In the genomic region with DNA sequence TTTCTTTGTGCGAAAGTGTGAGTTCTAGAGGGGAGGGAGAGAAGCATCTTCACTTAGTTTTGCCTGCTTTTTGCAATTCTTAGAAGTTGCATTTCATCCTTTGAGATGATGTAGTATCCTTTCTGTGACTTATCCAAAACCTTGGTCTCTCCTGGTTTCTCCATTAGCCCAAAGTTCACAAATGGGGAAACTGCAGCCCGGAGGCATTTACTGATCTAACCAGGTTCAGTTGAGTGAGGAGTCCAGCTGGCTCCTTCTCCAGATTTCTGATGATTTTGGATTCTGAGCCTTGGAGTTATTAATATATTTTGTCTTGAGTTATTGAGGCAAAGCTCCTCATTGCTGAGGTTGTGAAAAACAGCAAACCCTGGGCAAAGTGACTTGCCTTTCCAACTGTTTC, we compare ENCODE assay signal across 9 cellular contexts. TPM values are rescaled to one million over a fixed set of nuclear protein-coding genes. Genes with fewer than 3 reads are reported as not detected.
DNase-seq lines count a peak whose midpoint lies in the region; ATAC-seq and TF ChIP-seq lines count a peak whose summit lies in the region.
"Had no signal": no experiment of that assay in that cellular context is flagged by ENCODE, and none has a peak within 500 bp of the region (broad histone marks: within the 10 kb centered on the region; RNA-seq: fewer than 3 reads in every experiment).

No MANE protein-coding gene starts in this region.

- no peaks in the 10 kb centered on the region for H3K27me3 ChIP-seq in CD4-positive, alpha-beta memory T cell (ENCODE audit: insufficient read depth, low read length)

- H3K4me1 Mint-ChIP-seq in CD4-positive, alpha-beta memory T cell: peaks cover 18 to 44% (median 34%) of the 10 kb centered on the region in 4 donors
- peaks cover 76% of the 10 kb centered on the region for H3K4me1 Mint-ChIP-seq in osteocyte (ENCODE audit: unreplicated experiment)

- H3K36me3 ChIP-seq in CD4-positive, alpha-beta memory T cell (ENCODE audit: insufficient read depth, low read length): no peaks in the 10 kb centered on the region
- H3K36me3 ChIP-seq in KOPT-K1 (ENCODE audit: insufficient read depth, low read length): peaks cover 33% of the 10 kb centered on the region

- no peak overlapping the region for H3K27ac ChIP-seq in CD4-positive, alpha-beta memory T cell (ENCODE audit: low read depth, low read length)
- H3K27ac ChIP-seq in KOPT-K1 (ENCODE audit: low read depth, low read length, poor library complexity, severe bottlenecking): peak overlapping the region; percentile 76

- DNase-seq in CD4-positive, alpha-beta memory T cell: no peak
- DNase-seq in cerebellar cortex (ENCODE audit: low spot score) (peak; percentile 26), osteocyte (ENCODE audit: extremely low spot score, unreplicated experiment) (no peak), mucosa of gallbladder (ENCODE audit: low spot score) (no peak), pons (ENCODE audit: low spot score) (no peak)
- DNase-seq: NCI-H1048 had no signal

- H3K4me3 ChIP-seq in CD4-positive, alpha-beta memory T cell (ENCODE audit: low read length in 2 of 2): peak overlapping the region in 1 of 2 donors; percentile 74

- H3K27me3 Mint-ChIP-seq in CD4-positive, alpha-beta memory T cell: no peaks in the 10 kb centered on the region
- H3K27me3 Mint-ChIP-seq in osteocyte (ENCODE audit: unreplicated experiment): no peaks in the 10 kb centered on the region

- ATAC-seq in GM19035 (IDR thresholded peaks at IDR 0.05; ENCODE audit: unreplicated experiment) (no peak), GM21381 (IDR thresholded peaks at IDR 0.05; ENCODE audit: unreplicated experiment) (no peak)

- H3K36me3 Mint-ChIP-seq in CD4-positive, alpha-beta memory T cell: peaks cover 0 to 1% of the 10 kb centered on the region in 2 donors
- peaks cover 4% of the 10 kb centered on the region for H3K36me3 Mint-ChIP-seq in osteocyte (ENCODE audit: unreplicated experiment)

- H3K4me3 Mint-ChIP-seq in CD4-positive, alpha-beta memory T cell: peak overlapping the region; percentile 83 to 91 (median 86)
- H3K4me3 Mint-ChIP-seq in osteocyte (ENCODE audit: unreplicated experiment): peak overlapping the region; percentile 85

- CTCF ChIA-PET in CD4-positive, alpha-beta memory T cell (lab: Charles Lee; ENCODE audit: partially characterized antibody): interaction anchor here (1.2 to 1.3 kb wide), 2 partner anchors 65 to 73 kb away, joined by 5 to 7 read pairs; a partner anchor contains a TSS

- POLR2A ChIA-PET in CD4-positive, alpha-beta memory T cell (lab: Charles Lee; ENCODE audit: partially characterized antibody): interaction anchor here (0.9 to 3.0 kb wide), 2 partner anchors 66 to 73 kb away, joined by 3 to 18 read pairs; a partner anchor contains a TSS

- no peaks in the 10 kb centered on the region for H3K9me3 ChIP-seq in CD4-positive, alpha-beta memory T cell (ENCODE audit: control insufficient read depth in 1 of 2, low read length in 2 of 2)
- H3K9me3 ChIP-seq in KOPT-K1 (ENCODE audit: insufficient read depth, low read length, poor library complexity, severe bottlenecking): no peaks in the 10 kb centered on the region

- peaks cover 32% of the 10 kb centered on the region for H3K4me1 ChIP-seq in CD4-positive, alpha-beta memory T cell (ENCODE audit: insufficient read depth, low read length)

- H3K9me3 Mint-ChIP-seq in CD4-positive, alpha-beta memory T cell: no peaks in the 10 kb centered on the region
- H3K9me3 Mint-ChIP-seq in osteocyte (ENCODE audit: unreplicated experiment): no peaks in the 10 kb centered on the region

- no peak for TF ChIP-seq CTCF in osteocyte (IDR thresholded peaks at IDR 0.05)

- H3K27ac Mint-ChIP-seq in CD4-positive, alpha-beta memory T cell: peak overlapping the region in 1 of 7 donors; percentile 9
- peak overlapping the region; percentile 87 for H3K27ac Mint-ChIP-seq in osteocyte (ENCODE audit: unreplicated experiment)

- intact Hi-C loops in CD4-positive, alpha-beta memory T cell (cut with micrococcal nuclease): no loop called here

RNA-seq across cellular contexts. Expression of a gene that starts 1.6 kb away (rescaled TPM):
- total RNA-seq in CD4-positive, alpha-beta memory T cell: 10 to 100 TPM in 1 of 2 experiments, 1 to 10 TPM in 1; 8.2 to 10.3 TPM
- 1 to 10 TPM; 1.6 to 2.0 TPM for polyA plus RNA-seq in CD4-positive, alpha-beta memory T cell
- 78.7 and 81.8 TPM in 2 replicates for total RNA-seq in osteocyte
- 14.3 TPM for total RNA-seq in mucosa of gallbladder
